19 cellular contexts compared by ENCODE assay signal in genomic region chr3:149588909-149589308, GRCh38.
DNase-seq lines count a peak whose midpoint lies in the region; ATAC-seq and TF ChIP-seq lines count a peak whose summit lies in the region.
"Had no signal": no experiment of that assay in that cellular context is flagged by ENCODE, and none has a peak within 500 bp of the region (broad histone marks: within the 10 kb centered on the region; RNA-seq: fewer than 3 reads in every experiment).

No MANE protein-coding gene starts in this region.

- H3K27ac ChIP-seq in BLaER1 treated with 17β-estradiol and CSF1 and Interleukin-3, amounts not matched to agents 10 nM and 100 nM, result peak overlapping the region in 9 of 11 experiments; percentile 25 to 77 (median 72); a peak in 16 of 22 replicates
- H3K27ac ChIP-seq in PC-3 (ENCODE audit: low read length), result peak overlapping the region; percentile 99
- H3K27ac ChIP-seq in esophagus muscularis mucosa (replicated peaks in 1 of 4), result peak overlapping the region; percentile 32 to 50 (median 40)
- H3K27ac ChIP-seq: BLaER1 had no signal

- no peaks in the 10 kb centered on the region for H3K9me3 ChIP-seq in BLaER1 treated with 17β-estradiol and CSF1 and Interleukin-3, amounts not matched to agents 10 nM and 100 nM (replicated peaks in 1 of 11)
- H3K9me3 ChIP-seq in PC-3 (ENCODE audit: low read length) (no peaks in the 10 kb centered on the region), esophagus muscularis mucosa (no peaks in the 10 kb centered on the region)
- H3K9me3 ChIP-seq: BLaER1 had no signal

- TF ChIP-seq CTCF in PC-3 (conservative IDR thresholded peaks at IDR 0.05; ENCODE audit: low read depth, low read length) (no peak), esophagus muscularis mucosa (IDR thresholded peaks at IDR 0.05) (no peak), osteocyte (IDR thresholded peaks at IDR 0.05) (no peak)

- no peak overlapping the region for H3K4me3 ChIP-seq in BLaER1 treated with 17β-estradiol and CSF1 and Interleukin-3, amounts not matched to agents 10 nM and 100 nM
- H3K4me3 ChIP-seq in PC-3 (ENCODE audit: low read length) (no peak overlapping the region), esophagus muscularis mucosa (no peak overlapping the region)
- H3K4me3 ChIP-seq: BLaER1 had no signal

- H3K9ac ChIP-seq in BLaER1 treated with 17β-estradiol and CSF1 and Interleukin-3, amounts not matched to agents 10 nM and 100 nM, result peak overlapping the region in 6 of 11 experiments; percentile 15 to 61 (median 34); a peak in 7 of 22 replicates
- peak overlapping the region; percentile 49 for H3K9ac ChIP-seq in PC-3 (ENCODE audit: low read length)
- H3K9ac ChIP-seq: BLaER1 had no signal

- peak overlapping the region; percentile 1 for H3K27ac Mint-ChIP-seq in osteocyte (ENCODE audit: unreplicated experiment)
- no peak overlapping the region for H3K27ac Mint-ChIP-seq in T-helper 2 cell treated with Interferon-gamma antibody and Interleukin-4, amounts not matched to agents 5 μg/mL and 100 μg/mL, for 36 hours
- H3K27ac Mint-ChIP-seq in activated T-helper 2 cell treated with anti-CD3 and anti-CD28 coated beads, Interferon-gamma antibody, Interleukin-2, Interleukin-4, amounts not matched to agents 10 μg/mL and 5 μg/mL and 100 μg/mL, durations not matched to agents 14 hours and 24 hours and 36 hours, result no peak overlapping the region
- H3K27ac Mint-ChIP-seq: activated B cell treated with CpG ODN at 0.5 μM for 24 hours; activated naive CD8-positive, alpha-beta T cell; memory B cell; progenitor cell of endocrine pancreas; stimulated activated effector memory CD8-positive, alpha-beta T cell treated with anti-CD3 and anti-CD28 coated beads, Interleukin-12 subunit alpha, Interleukin-12 subunit beta, amount 100 ng/mL, for 72 hours had no signal

- H3K4me2 ChIP-seq in BLaER1 treated with 17β-estradiol and CSF1 and Interleukin-3, amounts not matched to agents 10 nM and 100 nM, result peak overlapping the region in 10 of 11 experiments; percentile 20 to 83 (median 72); a peak in 20 of 22 replicates
- peak overlapping the region; percentile 44 for H3K4me2 ChIP-seq in PC-3 (ENCODE audit: low read length)
- H3K4me2 ChIP-seq: BLaER1 had no signal

- peaks cover 5% of the 10 kb centered on the region for H3F3A ChIP-seq in PC-3 (ENCODE audit: low read length, unreplicated experiment)

- ATAC-seq in PC-3, result no peak
- ATAC-seq: stimulated activated effector memory CD8-positive, alpha-beta T cell treated with anti-CD3 and anti-CD28 coated beads, Interleukin-12 subunit alpha, Interleukin-12 subunit beta, amount 100 ng/mL, for 72 hours had no signal

- H3K27me3 Mint-ChIP-seq in osteocyte (ENCODE audit: unreplicated experiment), result no peaks in the 10 kb centered on the region
- peaks cover 45% of the 10 kb centered on the region for H3K27me3 Mint-ChIP-seq in T-helper 2 cell treated with Interferon-gamma antibody and Interleukin-4, amounts not matched to agents 5 μg/mL and 100 μg/mL, for 36 hours (ENCODE audit: low read depth)
- H3K27me3 Mint-ChIP-seq in activated T-helper 2 cell treated with anti-CD3 and anti-CD28 coated beads, Interferon-gamma antibody, Interleukin-2, Interleukin-4, amounts not matched to agents 10 μg/mL and 5 μg/mL and 100 μg/mL, durations not matched to agents 14 hours and 24 hours and 36 hours (ENCODE audit: low read depth), result peaks cover 50% of the 10 kb centered on the region
- H3K27me3 Mint-ChIP-seq: progenitor cell of endocrine pancreas had no signal

- H3K36me3 ChIP-seq in BLaER1 treated with 17β-estradiol and CSF1 and Interleukin-3, amounts not matched to agents 10 nM and 100 nM, result no peaks in the 10 kb centered on the region
- H3K36me3 ChIP-seq in PC-3 (ENCODE audit: low read depth, low read length) (peaks cover 12% of the 10 kb centered on the region), esophagus muscularis mucosa (no peaks in the 10 kb centered on the region)
- H3K36me3 ChIP-seq: BLaER1 had no signal

- BruUV-seq in PC-3 (replicated peaks; lab: Mats Ljungman, UMichigan), result no TSS peak

- no peaks in the 10 kb centered on the region for H3K9me2 ChIP-seq in PC-3 (replicated peaks; ENCODE audit: low read length)

- POLR2A ChIA-PET in PC-3 (lab: Charles Lee; ENCODE audit: unreplicated experiment), result no interaction called here

- DNase-seq in PC-3, result no peak
- no peak for DNase-seq in esophagus muscularis mucosa (ENCODE audit: extremely low spot score)
- DNase-seq in osteocyte (ENCODE audit: extremely low spot score, unreplicated experiment), result no peak
- DNase-seq in T-helper 2 cell treated with Interferon-gamma antibody and Interleukin-4, amounts not matched to agents 5 μg/mL and 100 μg/mL, for 36 hours (ENCODE audit: low spot score), result no peak
- DNase-seq in AG08395 (ENCODE audit: low spot score), result no peak
- DNase-seq in middle frontal gyrus (ENCODE audit: extremely low spot score, low spot score), result no peak
- no peak for DNase-seq in activated T-helper 2 cell treated with anti-CD3 and anti-CD28 coated beads, Interferon-gamma antibody, Interleukin-2, Interleukin-4, amounts not matched to agents 10 μg/mL and 5 μg/mL and 100 μg/mL, durations not matched to agents 14 hours and 24 hours and 36 hours (ENCODE audit: low spot score)
- DNase-seq: activated B cell treated with CpG ODN at 0.5 μM for 24 hours; activated CD8-positive, alpha-beta memory T cell treated with anti-CD3 and anti-CD28 coated beads, Interleukin-2, amount 50 U/mL, for 4 hours; erythroblast; KG1; NCI-H146; stimulated activated CD4-positive, alpha-beta T cell treated with anti-CD3 and anti-CD28 coated beads, Interleukin-2, amount 100 ng/mL, for 48 hours had no signal

- intact Hi-C loops in PC-3 (cut with micrococcal nuclease) (no loop called here), esophagus muscularis mucosa (cut with DNase I) (no loop called here)
- intact Hi-C loops in activated T-helper 2 cell treated with anti-CD3 and anti-CD28 coated beads, Interferon-gamma antibody, Interleukin-2, Interleukin-4, amounts not matched to agents 10 μg/mL and 5 μg/mL and 100 μg/mL, durations not matched to agents 14 hours and 24 hours and 36 hours (cut with micrococcal nuclease), result no loop called here

- peaks cover 0 to 58% (median 0%) of the 10 kb centered on the region in 11 experiments; a peak in 4 of 22 replicates for H3K27me3 ChIP-seq in BLaER1 treated with 17β-estradiol and CSF1 and Interleukin-3, amounts not matched to agents 10 nM and 100 nM
- H3K27me3 ChIP-seq in PC-3 (ENCODE audit: low read length) (no peaks in the 10 kb centered on the region), esophagus muscularis mucosa (no peaks in the 10 kb centered on the region)
- H3K27me3 ChIP-seq: BLaER1 had no signal

- WGBS in esophagus muscularis mucosa, result 46% methylated on average over 4 of the region's 4 CpGs

- no peak overlapping the region for H3K4me3 Mint-ChIP-seq in osteocyte (ENCODE audit: unreplicated experiment)
- H3K4me3 Mint-ChIP-seq in T-helper 2 cell treated with Interferon-gamma antibody and Interleukin-4, amounts not matched to agents 5 μg/mL and 100 μg/mL, for 36 hours, result no peak overlapping the region
- no peak overlapping the region for H3K4me3 Mint-ChIP-seq in activated T-helper 2 cell treated with anti-CD3 and anti-CD28 coated beads, Interferon-gamma antibody, Interleukin-2, Interleukin-4, amounts not matched to agents 10 μg/mL and 5 μg/mL and 100 μg/mL, durations not matched to agents 14 hours and 24 hours and 36 hours (ENCODE audit: low read depth)
- H3K4me3 Mint-ChIP-seq: activated B cell treated with CpG ODN at 0.5 μM for 24 hours; activated naive CD8-positive, alpha-beta T cell; memory B cell; stimulated activated effector memory CD8-positive, alpha-beta T cell treated with anti-CD3 and anti-CD28 coated beads, Interleukin-12 subunit alpha, Interleukin-12 subunit beta, amount 100 ng/mL, for 72 hours had no signal

- H3K4me1 ChIP-seq in BLaER1 treated with 17β-estradiol and CSF1 and Interleukin-3, amounts not matched to agents 10 nM and 100 nM, result peaks cover 0 to 61% (median 41%) of the 10 kb centered on the region in 10 experiments; a peak in 17 of 20 replicates
- H3K4me1 ChIP-seq in PC-3 (ENCODE audit: insufficient read depth, low read length) (peaks cover 57% of the 10 kb centered on the region), esophagus muscularis mucosa (peaks cover 51 to 93% (median 86%) of the 10 kb centered on the region in 4 donors)
- H3K4me1 ChIP-seq: BLaER1 had no signal

- CTCF ChIA-PET in PC-3 (lab: Charles Lee), result no interaction called here

- H2AFZ ChIP-seq in PC-3 (ENCODE audit: low read length), result no peak overlapping the region

- no peak for TF ChIP-seq EP300 in esophagus muscularis mucosa (IDR thresholded peaks at IDR 0.05)

- peaks cover 45% of the 10 kb centered on the region for H3K4me1 Mint-ChIP-seq in osteocyte (ENCODE audit: unreplicated experiment)
- peaks cover 4% of the 10 kb centered on the region for H3K4me1 Mint-ChIP-seq in T-helper 2 cell treated with Interferon-gamma antibody and Interleukin-4, amounts not matched to agents 5 μg/mL and 100 μg/mL, for 36 hours (ENCODE audit: low read depth)
- H3K4me1 Mint-ChIP-seq in activated T-helper 2 cell treated with anti-CD3 and anti-CD28 coated beads, Interferon-gamma antibody, Interleukin-2, Interleukin-4, amounts not matched to agents 10 μg/mL and 5 μg/mL and 100 μg/mL, durations not matched to agents 14 hours and 24 hours and 36 hours (ENCODE audit: low read depth), result peaks cover 2% of the 10 kb centered on the region
- H3K4me1 Mint-ChIP-seq: stimulated activated effector memory CD8-positive, alpha-beta T cell treated with anti-CD3 and anti-CD28 coated beads, Interleukin-12 subunit alpha, Interleukin-12 subunit beta, amount 100 ng/mL, for 72 hours had no signal

- H3K36me3 Mint-ChIP-seq in osteocyte (ENCODE audit: unreplicated experiment), result no peaks in the 10 kb centered on the region
- H3K36me3 Mint-ChIP-seq in T-helper 2 cell treated with Interferon-gamma antibody and Interleukin-4, amounts not matched to agents 5 μg/mL and 100 μg/mL, for 36 hours (ENCODE audit: low read depth), result no peaks in the 10 kb centered on the region
- H3K36me3 Mint-ChIP-seq in activated T-helper 2 cell treated with anti-CD3 and anti-CD28 coated beads, Interferon-gamma antibody, Interleukin-2, Interleukin-4, amounts not matched to agents 10 μg/mL and 5 μg/mL and 100 μg/mL, durations not matched to agents 14 hours and 24 hours and 36 hours (ENCODE audit: low read depth), result no peaks in the 10 kb centered on the region
- H3K36me3 Mint-ChIP-seq: activated naive CD8-positive, alpha-beta T cell; memory B cell; stimulated activated effector memory CD8-positive, alpha-beta T cell treated with anti-CD3 and anti-CD28 coated beads, Interleukin-12 subunit alpha, Interleukin-12 subunit beta, amount 100 ng/mL, for 72 hours had no signal

- peaks cover 97% of the 10 kb centered on the region for H3K79me2 ChIP-seq in PC-3 (ENCODE audit: low read length)

- no peaks in the 10 kb centered on the region for H3K9me3 Mint-ChIP-seq in osteocyte (ENCODE audit: unreplicated experiment)
- H3K9me3 Mint-ChIP-seq in T-helper 2 cell treated with Interferon-gamma antibody and Interleukin-4, amounts not matched to agents 5 μg/mL and 100 μg/mL, for 36 hours, result no peaks in the 10 kb centered on the region
- H3K9me3 Mint-ChIP-seq in activated T-helper 2 cell treated with anti-CD3 and anti-CD28 coated beads, Interferon-gamma antibody, Interleukin-2, Interleukin-4, amounts not matched to agents 10 μg/mL and 5 μg/mL and 100 μg/mL, durations not matched to agents 14 hours and 24 hours and 36 hours, result no peaks in the 10 kb centered on the region
- H3K9me3 Mint-ChIP-seq: activated B cell treated with CpG ODN at 0.5 μM for 24 hours; memory B cell; stimulated activated effector memory CD8-positive, alpha-beta T cell treated with anti-CD3 and anti-CD28 coated beads, Interleukin-12 subunit alpha, Interleukin-12 subunit beta, amount 100 ng/mL, for 72 hours had no signal

- H4K20me1 ChIP-seq in BLaER1 treated with 17β-estradiol and CSF1 and Interleukin-3, amounts not matched to agents 10 nM and 100 nM, result no peaks in the 10 kb centered on the region
- no peaks in the 10 kb centered on the region for H4K20me1 ChIP-seq in PC-3 (ENCODE audit: low read length)
- H4K20me1 ChIP-seq: BLaER1 had no signal

- TF ChIP-seq POLR2A in esophagus muscularis mucosa (IDR thresholded peaks at IDR 0.05; ENCODE audit: low read depth), result no peak

Comparison
In these comparisons a context has a peak if more than half of its experiments do, and no peak if none do; other contexts are left out.
1. H3K27ac ChIP-seq: peak in every context shown above with its lines; median percentile 99 in PC-3; 72 in BLaER1 treated with 17β-estradiol and CSF1 and Interleukin-3, amounts not matched to agents 10 nM and 100 nM; 40 in esophagus muscularis mucosa.